Comparison of ENCODE assay signal across 1 cellular context in the genomic region with DNA sequence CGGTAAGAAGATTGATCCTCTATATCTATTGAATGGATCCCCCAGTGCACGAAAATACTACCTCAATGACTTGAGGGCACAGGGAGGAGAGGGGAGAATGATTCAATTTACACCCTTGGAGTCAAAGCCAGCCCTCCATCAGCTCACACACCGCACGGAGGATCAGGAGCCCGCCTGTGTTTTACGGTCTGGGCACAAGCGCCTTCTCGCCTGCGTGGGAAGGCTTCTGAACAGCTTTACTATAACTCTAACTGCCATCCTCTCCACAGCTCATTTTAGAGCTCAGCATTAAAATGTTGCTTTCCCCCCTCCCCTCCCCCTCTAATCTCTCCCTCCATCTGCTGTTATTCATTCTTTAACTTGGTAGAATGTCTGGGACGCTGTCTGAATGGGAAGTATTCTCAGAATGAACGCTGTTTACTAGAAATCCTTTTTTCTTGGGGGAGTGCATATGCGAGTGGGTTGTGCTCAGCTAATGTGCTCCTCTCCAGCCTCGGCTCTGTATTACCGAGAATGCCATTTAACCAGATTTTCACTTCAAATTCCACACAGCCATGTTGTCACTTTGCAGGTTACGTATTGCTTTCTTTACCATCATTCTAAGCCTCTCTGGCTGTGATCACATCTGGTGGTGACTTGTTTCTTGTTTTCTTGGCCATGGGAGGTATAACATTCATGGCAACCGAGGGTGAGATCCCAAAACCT.
TF ChIP-seq lines count a peak whose summit lies in the region.

No MANE protein-coding gene starts in this region.

TF ChIP-seq in GM23338, 12 proteins besides CTCF, POLR2A, EP300 and RAD21 (continued from another document):
- TF ChIP-seq, protein P1, sequence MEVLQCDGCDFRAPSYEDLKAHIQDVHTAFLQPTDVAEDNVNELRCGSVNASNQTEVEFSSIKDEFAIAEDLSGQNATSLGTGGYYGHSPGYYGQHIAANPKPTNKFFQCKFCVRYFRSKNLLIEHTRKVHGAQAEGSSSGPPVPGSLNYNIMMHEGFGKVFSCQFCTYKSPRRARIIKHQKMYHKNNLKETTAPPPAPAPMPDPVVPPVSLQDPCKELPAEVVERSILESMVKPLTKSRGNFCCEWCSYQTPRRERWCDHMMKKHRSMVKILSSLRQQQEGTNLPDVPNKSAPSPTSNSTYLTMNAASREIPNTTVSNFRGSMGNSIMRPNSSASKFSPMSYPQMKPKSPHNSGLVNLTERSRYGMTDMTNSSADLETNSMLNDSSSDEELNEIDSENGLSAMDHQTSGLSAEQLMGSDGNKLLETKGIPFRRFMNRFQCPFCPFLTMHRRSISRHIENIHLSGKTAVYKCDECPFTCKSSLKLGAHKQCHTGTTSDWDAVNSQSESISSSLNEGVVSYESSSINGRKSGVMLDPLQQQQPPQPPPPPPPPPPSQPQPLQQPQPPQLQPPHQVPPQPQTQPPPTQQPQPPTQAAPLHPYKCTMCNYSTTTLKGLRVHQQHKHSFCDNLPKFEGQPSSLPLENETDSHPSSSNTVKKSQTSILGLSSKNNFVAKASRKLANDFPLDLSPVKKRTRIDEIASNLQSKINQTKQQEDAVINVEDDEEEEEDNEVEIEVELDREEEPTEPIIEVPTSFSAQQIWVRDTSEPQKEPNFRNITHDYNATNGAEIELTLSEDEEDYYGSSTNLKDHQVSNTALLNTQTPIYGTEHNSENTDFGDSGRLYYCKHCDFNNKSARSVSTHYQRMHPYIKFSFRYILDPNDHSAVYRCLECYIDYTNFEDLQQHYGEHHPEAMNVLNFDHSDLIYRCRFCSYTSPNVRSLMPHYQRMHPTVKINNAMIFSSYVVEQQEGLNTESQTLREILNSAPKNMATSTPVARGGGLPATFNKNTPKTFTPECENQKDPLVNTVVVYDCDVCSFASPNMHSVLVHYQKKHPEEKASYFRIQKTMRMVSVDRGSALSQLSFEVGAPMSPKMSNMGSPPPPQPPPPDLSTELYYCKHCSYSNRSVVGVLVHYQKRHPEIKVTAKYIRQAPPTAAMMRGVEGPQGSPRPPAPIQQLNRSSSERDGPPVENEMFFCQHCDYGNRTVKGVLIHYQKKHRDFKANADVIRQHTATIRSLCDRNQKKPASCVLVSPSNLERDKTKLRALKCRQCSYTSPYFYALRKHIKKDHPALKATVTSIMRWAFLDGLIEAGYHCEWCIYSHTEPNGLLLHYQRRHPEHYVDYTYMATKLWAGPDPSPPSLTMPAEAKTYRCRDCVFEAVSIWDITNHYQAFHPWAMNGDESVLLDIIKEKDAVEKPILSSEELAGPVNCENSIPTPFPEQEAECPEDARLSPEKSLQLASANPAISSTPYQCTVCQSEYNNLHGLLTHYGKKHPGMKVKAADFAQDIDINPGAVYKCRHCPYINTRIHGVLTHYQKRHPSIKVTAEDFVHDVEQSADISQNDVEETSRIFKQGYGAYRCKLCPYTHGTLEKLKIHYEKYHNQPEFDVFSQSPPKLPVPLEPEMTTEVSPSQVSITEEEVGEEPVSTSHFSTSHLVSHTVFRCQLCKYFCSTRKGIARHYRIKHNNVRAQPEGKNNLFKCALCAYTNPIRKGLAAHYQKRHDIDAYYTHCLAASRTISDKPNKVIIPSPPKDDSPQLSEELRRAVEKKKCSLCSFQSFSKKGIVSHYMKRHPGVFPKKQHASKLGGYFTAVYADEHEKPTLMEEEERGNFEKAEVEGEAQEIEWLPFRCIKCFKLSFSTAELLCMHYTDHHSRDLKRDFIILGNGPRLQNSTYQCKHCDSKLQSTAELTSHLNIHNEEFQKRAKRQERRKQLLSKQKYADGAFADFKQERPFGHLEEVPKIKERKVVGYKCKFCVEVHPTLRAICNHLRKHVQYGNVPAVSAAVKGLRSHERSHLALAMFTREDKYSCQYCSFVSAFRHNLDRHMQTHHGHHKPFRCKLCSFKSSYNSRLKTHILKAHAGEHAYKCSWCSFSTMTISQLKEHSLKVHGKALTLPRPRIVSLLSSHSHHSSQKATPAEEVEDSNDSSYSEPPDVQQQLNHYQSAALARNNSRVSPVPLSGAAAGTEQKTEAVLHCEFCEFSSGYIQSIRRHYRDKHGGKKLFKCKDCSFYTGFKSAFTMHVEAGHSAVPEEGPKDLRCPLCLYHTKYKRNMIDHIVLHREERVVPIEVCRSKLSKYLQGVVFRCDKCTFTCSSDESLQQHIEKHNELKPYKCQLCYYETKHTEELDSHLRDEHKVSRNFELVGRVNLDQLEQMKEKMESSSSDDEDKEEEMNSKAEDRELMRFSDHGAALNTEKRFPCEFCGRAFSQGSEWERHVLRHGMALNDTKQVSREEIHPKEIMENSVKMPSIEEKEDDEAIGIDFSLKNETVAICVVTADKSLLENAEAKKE (CRISPR knock-in tag; IDR thresholded peaks at IDR 0.05) = no peak
- TF ChIP-seq, protein P2, sequence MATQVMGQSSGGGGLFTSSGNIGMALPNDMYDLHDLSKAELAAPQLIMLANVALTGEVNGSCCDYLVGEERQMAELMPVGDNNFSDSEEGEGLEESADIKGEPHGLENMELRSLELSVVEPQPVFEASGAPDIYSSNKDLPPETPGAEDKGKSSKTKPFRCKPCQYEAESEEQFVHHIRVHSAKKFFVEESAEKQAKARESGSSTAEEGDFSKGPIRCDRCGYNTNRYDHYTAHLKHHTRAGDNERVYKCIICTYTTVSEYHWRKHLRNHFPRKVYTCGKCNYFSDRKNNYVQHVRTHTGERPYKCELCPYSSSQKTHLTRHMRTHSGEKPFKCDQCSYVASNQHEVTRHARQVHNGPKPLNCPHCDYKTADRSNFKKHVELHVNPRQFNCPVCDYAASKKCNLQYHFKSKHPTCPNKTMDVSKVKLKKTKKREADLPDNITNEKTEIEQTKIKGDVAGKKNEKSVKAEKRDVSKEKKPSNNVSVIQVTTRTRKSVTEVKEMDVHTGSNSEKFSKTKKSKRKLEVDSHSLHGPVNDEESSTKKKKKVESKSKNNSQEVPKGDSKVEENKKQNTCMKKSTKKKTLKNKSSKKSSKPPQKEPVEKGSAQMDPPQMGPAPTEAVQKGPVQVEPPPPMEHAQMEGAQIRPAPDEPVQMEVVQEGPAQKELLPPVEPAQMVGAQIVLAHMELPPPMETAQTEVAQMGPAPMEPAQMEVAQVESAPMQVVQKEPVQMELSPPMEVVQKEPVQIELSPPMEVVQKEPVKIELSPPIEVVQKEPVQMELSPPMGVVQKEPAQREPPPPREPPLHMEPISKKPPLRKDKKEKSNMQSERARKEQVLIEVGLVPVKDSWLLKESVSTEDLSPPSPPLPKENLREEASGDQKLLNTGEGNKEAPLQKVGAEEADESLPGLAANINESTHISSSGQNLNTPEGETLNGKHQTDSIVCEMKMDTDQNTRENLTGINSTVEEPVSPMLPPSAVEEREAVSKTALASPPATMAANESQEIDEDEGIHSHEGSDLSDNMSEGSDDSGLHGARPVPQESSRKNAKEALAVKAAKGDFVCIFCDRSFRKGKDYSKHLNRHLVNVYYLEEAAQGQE (IDR thresholded peaks at IDR 0.05; ENCODE audit: unreplicated experiment) = no peak
- TF ChIP-seq ZNF114 (CRISPR knock-in tag; IDR thresholded peaks at IDR 0.05) = no peak
- no peak for TF ChIP-seq EZH2 (IDR thresholded peaks at IDR 0.05; ENCODE audit: low read depth, unreplicated experiment)
- TF ChIP-seq EZH2phosphoT487 (IDR thresholded peaks at IDR 0.05; ENCODE audit: unreplicated experiment) = no peak
- no peak for TF ChIP-seq ZNF331 (CRISPR knock-in tag; IDR thresholded peaks at IDR 0.05; ENCODE audit: low read depth)
- TF ChIP-seq CREB1 (CRISPR knock-in tag; IDR thresholded peaks at IDR 0.05; ENCODE audit: low read depth) = no peak
- TF ChIP-seq, protein P3, sequence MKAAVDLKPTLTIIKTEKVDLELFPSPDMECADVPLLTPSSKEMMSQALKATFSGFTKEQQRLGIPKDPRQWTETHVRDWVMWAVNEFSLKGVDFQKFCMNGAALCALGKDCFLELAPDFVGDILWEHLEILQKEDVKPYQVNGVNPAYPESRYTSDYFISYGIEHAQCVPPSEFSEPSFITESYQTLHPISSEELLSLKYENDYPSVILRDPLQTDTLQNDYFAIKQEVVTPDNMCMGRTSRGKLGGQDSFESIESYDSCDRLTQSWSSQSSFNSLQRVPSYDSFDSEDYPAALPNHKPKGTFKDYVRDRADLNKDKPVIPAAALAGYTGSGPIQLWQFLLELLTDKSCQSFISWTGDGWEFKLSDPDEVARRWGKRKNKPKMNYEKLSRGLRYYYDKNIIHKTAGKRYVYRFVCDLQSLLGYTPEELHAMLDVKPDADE (IDR thresholded peaks at IDR 0.05) = no peak
- no peak for TF ChIP-seq POLR2AphosphoS5 (IDR thresholded peaks at IDR 0.05; ENCODE audit: low read depth)
- no peak for TF ChIP-seq JUNB (IDR thresholded peaks at IDR 0.05; ENCODE audit: unreplicated experiment)
- no peak for TF ChIP-seq STAT1 (IDR thresholded peaks at IDR 0.05; ENCODE audit: unreplicated experiment)
